1 cellular context compared by ENCODE assay signal in the genomic region with DNA sequence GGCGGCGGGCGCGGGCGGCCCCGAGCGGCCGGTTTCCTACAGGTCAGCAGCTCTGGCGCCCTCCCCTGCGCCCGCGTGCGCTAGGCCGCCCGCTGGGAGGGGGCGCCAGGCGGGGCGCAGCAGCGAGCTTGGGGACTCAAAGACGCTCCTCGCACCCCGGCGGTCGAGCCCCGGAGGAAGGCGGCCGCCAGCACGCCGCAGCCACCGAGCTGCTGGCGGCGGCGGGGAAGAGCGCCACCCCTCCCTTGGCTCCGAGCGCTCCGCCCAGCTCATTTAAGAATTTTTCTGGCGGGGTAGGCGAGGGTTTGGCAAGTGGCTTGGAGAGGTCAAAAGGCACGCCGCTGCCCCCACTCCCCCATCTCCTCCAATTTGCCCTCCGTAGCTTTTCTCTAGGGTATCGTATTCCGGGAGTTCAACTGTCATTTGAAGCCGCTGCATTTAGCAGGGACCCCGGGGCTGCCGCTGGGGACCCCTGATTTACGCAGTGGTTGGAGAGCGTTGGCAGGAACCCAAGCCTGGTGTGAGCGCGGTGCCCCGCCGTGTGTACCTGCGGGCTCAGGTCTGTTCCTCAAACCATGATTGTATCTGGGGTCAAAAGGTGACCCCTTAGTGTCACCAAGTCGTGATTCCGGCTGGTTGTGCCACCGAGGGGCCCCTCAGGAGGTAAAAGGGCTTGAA.
TF ChIP-seq lines count a peak whose summit lies in the region.

No MANE protein-coding gene starts in this region.

TF ChIP-seq in GM12878, 131 proteins besides CTCF, POLR2A, EP300 and RAD21 (continued from another document and continues in another):
- TF ChIP-seq SP1 (IDR thresholded peaks at IDR 0.05; ENCODE audit: low read depth, low read length): no peak
- TF ChIP-seq FOXM1 (IDR thresholded peaks at IDR 0.05; ENCODE audit: low read depth, low read length): no peak
- no peak for TF ChIP-seq RAD51 (IDR thresholded peaks at IDR 0.05)
- TF ChIP-seq CEBPB (IDR thresholded peaks at IDR 0.05; ENCODE audit: borderline replicate concordance in 1 of 2, low read depth in 2 of 2, low read length in 2 of 2): no peak
- no peak for TF ChIP-seq ZSCAN29 (IDR thresholded peaks at IDR 0.05)
- peak; percentile 63; the same call in 1 of the 2 replicates for TF ChIP-seq BACH1 (IDR thresholded peaks at IDR 0.05; ENCODE audit: borderline replicate concordance)
- no peak for TF ChIP-seq YBX1 (IDR thresholded peaks at IDR 0.05)
- TF ChIP-seq NRF1 (conservative IDR thresholded peaks at IDR 0.05; ENCODE audit: low read depth, low read length): no peak
- no peak for TF ChIP-seq SREBF1 (IDR thresholded peaks at IDR 0.05; ENCODE audit: low read length)
- no peak for TF ChIP-seq PAX5 (IDR thresholded peaks at IDR 0.05; ENCODE audit: borderline replicate concordance, low read depth, low read length)
- TF ChIP-seq, protein P1, sequence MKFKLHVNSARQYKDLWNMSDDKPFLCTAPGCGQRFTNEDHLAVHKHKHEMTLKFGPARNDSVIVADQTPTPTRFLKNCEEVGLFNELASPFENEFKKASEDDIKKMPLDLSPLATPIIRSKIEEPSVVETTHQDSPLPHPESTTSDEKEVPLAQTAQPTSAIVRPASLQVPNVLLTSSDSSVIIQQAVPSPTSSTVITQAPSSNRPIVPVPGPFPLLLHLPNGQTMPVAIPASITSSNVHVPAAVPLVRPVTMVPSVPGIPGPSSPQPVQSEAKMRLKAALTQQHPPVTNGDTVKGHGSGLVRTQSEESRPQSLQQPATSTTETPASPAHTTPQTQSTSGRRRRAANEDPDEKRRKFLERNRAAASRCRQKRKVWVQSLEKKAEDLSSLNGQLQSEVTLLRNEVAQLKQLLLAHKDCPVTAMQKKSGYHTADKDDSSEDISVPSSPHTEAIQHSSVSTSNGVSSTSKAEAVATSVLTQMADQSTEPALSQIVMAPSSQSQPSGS (IDR thresholded peaks at IDR 0.05; ENCODE audit: low read length): no peak
- TF ChIP-seq, protein P2, sequence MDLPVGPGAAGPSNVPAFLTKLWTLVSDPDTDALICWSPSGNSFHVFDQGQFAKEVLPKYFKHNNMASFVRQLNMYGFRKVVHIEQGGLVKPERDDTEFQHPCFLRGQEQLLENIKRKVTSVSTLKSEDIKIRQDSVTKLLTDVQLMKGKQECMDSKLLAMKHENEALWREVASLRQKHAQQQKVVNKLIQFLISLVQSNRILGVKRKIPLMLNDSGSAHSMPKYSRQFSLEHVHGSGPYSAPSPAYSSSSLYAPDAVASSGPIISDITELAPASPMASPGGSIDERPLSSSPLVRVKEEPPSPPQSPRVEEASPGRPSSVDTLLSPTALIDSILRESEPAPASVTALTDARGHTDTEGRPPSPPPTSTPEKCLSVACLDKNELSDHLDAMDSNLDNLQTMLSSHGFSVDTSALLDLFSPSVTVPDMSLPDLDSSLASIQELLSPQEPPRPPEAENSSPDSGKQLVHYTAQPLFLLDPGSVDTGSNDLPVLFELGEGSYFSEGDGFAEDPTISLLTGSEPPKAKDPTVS (IDR thresholded peaks at IDR 0.05; ENCODE audit: low read depth, low read length): no peak
- TF ChIP-seq ZNF384 (IDR thresholded peaks at IDR 0.05; ENCODE audit: borderline replicate concordance, low read depth, low read length): no peak
- TF ChIP-seq STAT1 (conservative IDR thresholded peaks at IDR 0.05): no peak
- TF ChIP-seq NFXL1 (IDR thresholded peaks at IDR 0.05; ENCODE audit: borderline replicate concordance): 0 out of 2 replicates have a peak, but pooled peaks have one; percentile 30
- no peak for TF ChIP-seq CBX3 (IDR thresholded peaks at IDR 0.05; ENCODE audit: borderline replicate concordance, low read depth)
- TF ChIP-seq, protein P3, sequence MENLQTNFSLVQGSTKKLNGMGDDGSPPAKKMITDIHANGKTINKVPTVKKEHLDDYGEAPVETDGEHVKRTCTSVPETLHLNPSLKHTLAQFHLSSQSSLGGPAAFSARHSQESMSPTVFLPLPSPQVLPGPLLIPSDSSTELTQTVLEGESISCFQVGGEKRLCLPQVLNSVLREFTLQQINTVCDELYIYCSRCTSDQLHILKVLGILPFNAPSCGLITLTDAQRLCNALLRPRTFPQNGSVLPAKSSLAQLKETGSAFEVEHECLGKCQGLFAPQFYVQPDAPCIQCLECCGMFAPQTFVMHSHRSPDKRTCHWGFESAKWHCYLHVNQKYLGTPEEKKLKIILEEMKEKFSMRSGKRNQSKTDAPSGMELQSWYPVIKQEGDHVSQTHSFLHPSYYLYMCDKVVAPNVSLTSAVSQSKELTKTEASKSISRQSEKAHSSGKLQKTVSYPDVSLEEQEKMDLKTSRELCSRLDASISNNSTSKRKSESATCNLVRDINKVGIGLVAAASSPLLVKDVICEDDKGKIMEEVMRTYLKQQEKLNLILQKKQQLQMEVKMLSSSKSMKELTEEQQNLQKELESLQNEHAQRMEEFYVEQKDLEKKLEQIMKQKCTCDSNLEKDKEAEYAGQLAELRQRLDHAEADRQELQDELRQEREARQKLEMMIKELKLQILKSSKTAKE (IDR thresholded peaks at IDR 0.05; ENCODE audit: low read depth, poor library complexity, severe bottlenecking): no peak
- TF ChIP-seq SUPT20H (IDR thresholded peaks at IDR 0.05; ENCODE audit: borderline replicate concordance, control insufficient read depth, low read depth, low read length): no peak
- no peak for TF ChIP-seq WRNIP1 (IDR thresholded peaks at IDR 0.05; ENCODE audit: borderline replicate concordance, low read depth, low read length)
- TF ChIP-seq JUND (IDR thresholded peaks at IDR 0.05; ENCODE audit: low read depth, low read length): no peak
- no peak for TF ChIP-seq KDM1A (IDR thresholded peaks at IDR 0.05; ENCODE audit: borderline replicate concordance)
- peak; percentile 84 for TF ChIP-seq DPF2 (IDR thresholded peaks at IDR 0.05)
- TF ChIP-seq GATAD2B (conservative IDR thresholded peaks at IDR 0.05; ENCODE audit: low read depth): peak; percentile 93
- TF ChIP-seq SUZ12 (IDR thresholded peaks at IDR 0.05; ENCODE audit: unreplicated experiment): no peak
- no peak for TF ChIP-seq SPI1 (IDR thresholded peaks at IDR 0.05; ENCODE audit: borderline replicate concordance, insufficient read depth, low read depth, low read length)
- TF ChIP-seq, protein P4, sequence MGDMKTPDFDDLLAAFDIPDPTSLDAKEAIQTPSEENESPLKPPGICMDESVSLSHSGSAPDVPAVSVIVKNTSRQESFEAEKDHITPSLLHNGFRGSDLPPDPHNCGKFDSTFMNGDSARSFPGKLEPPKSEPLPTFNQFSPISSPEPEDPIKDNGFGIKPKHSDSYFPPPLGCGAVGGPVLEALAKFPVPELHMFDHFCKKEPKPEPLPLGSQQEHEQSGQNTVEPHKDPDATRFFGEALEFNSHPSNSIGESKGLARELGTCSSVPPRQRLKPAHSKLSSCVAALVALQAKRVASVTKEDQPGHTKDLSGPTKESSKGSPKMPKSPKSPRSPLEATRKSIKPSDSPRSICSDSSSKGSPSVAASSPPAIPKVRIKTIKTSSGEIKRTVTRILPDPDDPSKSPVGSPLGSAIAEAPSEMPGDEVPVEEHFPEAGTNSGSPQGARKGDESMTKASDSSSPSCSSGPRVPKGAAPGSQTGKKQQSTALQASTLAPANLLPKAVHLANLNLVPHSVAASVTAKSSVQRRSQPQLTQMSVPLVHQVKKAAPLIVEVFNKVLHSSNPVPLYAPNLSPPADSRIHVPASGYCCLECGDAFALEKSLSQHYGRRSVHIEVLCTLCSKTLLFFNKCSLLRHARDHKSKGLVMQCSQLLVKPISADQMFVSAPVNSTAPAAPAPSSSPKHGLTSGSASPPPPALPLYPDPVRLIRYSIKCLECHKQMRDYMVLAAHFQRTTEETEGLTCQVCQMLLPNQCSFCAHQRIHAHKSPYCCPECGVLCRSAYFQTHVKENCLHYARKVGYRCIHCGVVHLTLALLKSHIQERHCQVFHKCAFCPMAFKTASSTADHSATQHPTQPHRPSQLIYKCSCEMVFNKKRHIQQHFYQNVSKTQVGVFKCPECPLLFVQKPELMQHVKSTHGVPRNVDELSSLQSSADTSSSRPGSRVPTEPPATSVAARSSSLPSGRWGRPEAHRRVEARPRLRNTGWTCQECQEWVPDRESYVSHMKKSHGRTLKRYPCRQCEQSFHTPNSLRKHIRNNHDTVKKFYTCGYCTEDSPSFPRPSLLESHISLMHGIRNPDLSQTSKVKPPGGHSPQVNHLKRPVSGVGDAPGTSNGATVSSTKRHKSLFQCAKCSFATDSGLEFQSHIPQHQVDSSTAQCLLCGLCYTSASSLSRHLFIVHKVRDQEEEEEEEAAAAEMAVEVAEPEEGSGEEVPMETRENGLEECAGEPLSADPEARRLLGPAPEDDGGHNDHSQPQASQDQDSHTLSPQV (IDR thresholded peaks at IDR 0.05): peak; percentile 73; the same call in 1 of the 2 replicates
- TF ChIP-seq STAT3 (IDR thresholded peaks at IDR 0.05; ENCODE audit: low read depth, low read length): no peak
- TF ChIP-seq CREB1 (IDR thresholded peaks at IDR 0.05; ENCODE audit: low read depth): no peak
- TF ChIP-seq IRF4 (IDR thresholded peaks at IDR 0.05; ENCODE audit: low read depth, low read length): no peak
- TF ChIP-seq, protein P5, sequence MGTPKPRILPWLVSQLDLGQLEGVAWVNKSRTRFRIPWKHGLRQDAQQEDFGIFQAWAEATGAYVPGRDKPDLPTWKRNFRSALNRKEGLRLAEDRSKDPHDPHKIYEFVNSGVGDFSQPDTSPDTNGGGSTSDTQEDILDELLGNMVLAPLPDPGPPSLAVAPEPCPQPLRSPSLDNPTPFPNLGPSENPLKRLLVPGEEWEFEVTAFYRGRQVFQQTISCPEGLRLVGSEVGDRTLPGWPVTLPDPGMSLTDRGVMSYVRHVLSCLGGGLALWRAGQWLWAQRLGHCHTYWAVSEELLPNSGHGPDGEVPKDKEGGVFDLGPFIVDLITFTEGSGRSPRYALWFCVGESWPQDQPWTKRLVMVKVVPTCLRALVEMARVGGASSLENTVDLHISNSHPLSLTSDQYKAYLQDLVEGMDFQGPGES (IDR thresholded peaks at IDR 0.05): no peak
- TF ChIP-seq ZNF274 (IDR thresholded peaks at IDR 0.05; ENCODE audit: insufficient read depth, insufficient read length): no peak
- no peak; the same call in 1 of the 2 replicates for TF ChIP-seq SMAD5 (IDR thresholded peaks at IDR 0.05; ENCODE audit: low read depth)
- peak; percentile 71 for TF ChIP-seq HDAC2 (IDR thresholded peaks at IDR 0.05)
- no peak for TF ChIP-seq NFYA (IDR thresholded peaks at IDR 0.05; ENCODE audit: borderline replicate concordance, low read depth, low read length)
- no peak; the same call in 1 of the 2 replicates for TF ChIP-seq MXI1 (IDR thresholded peaks at IDR 0.05; ENCODE audit: low read depth, low read length)
- TF ChIP-seq TCF3 (IDR thresholded peaks at IDR 0.05; ENCODE audit: borderline replicate concordance, insufficient read depth, low read depth, low read length): no peak
- no peak for TF ChIP-seq TCF7 (IDR thresholded peaks at IDR 0.05; ENCODE audit: borderline replicate concordance)
- TF ChIP-seq SMARCA5 (IDR thresholded peaks at IDR 0.05): no peak; the same call in none of the 2 replicates
- TF ChIP-seq, protein P6, sequence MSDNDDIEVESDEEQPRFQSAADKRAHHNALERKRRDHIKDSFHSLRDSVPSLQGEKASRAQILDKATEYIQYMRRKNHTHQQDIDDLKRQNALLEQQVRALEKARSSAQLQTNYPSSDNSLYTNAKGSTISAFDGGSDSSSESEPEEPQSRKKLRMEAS (IDR thresholded peaks at IDR 0.05; ENCODE audit: low read depth, low read length): peak; percentile 54
- TF ChIP-seq EZH2 (IDR thresholded peaks at IDR 0.05; ENCODE audit: borderline replicate concordance, control insufficient read depth, low read depth, low read length): no peak
- peak; percentile 6 for TF ChIP-seq MEF2B (IDR thresholded peaks at IDR 0.05; ENCODE audit: partially characterized antibody, poor library complexity, severe bottlenecking)
- no peak; the same call in 1 of the 2 replicates for TF ChIP-seq MTA3 (IDR thresholded peaks at IDR 0.05; ENCODE audit: borderline replicate concordance, low read length)
- TF ChIP-seq, protein P7, sequence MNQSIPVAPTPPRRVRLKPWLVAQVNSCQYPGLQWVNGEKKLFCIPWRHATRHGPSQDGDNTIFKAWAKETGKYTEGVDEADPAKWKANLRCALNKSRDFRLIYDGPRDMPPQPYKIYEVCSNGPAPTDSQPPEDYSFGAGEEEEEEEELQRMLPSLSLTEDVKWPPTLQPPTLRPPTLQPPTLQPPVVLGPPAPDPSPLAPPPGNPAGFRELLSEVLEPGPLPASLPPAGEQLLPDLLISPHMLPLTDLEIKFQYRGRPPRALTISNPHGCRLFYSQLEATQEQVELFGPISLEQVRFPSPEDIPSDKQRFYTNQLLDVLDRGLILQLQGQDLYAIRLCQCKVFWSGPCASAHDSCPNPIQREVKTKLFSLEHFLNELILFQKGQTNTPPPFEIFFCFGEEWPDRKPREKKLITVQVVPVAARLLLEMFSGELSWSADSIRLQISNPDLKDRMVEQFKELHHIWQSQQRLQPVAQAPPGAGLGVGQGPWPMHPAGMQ (IDR thresholded peaks at IDR 0.05; ENCODE audit: borderline replicate concordance): no peak
- TF ChIP-seq, protein P8, sequence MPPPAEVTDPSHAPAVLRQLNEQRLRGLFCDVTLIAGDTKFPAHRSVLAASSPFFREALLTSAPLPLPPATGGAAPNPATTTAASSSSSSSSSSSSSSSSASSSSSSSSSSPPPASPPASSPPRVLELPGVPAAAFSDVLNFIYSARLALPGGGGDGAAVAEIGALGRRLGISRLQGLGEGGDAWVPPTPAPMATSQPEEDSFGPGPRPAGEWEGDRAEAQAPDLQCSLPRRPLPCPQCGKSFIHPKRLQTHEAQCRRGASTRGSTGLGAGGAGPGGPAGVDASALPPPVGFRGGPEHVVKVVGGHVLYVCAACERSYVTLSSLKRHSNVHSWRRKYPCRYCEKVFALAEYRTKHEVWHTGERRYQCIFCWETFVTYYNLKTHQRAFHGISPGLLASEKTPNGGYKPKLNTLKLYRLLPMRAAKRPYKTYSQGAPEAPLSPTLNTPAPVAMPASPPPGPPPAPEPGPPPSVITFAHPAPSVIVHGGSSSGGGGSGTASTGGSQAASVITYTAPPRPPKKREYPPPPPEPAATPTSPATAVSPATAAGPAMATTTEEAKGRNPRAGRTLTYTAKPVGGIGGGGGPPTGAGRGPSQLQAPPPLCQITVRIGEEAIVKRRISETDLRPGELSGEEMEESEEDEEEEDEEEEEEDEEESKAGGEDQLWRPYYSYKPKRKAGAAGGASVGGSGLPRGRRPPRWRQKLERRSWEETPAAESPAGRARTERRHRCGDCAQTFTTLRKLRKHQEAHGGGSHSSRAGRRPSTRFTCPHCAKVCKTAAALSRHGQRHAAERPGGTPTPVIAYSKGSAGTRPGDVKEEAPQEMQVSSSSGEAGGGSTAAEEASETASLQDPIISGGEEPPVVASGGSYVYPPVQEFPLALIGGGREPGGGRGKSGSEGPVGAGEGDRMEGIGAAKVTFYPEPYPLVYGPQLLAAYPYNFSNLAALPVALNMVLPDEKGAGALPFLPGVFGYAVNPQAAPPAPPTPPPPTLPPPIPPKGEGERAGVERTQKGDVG (CRISPR knock-in tag; IDR thresholded peaks at IDR 0.05): no peak
- no peak for TF ChIP-seq POLR2AphosphoS5 (IDR thresholded peaks at IDR 0.05; ENCODE audit: low read length)
- no peak for TF ChIP-seq POU2F2 (IDR thresholded peaks at IDR 0.05; ENCODE audit: borderline replicate concordance, low read depth, low read length)
- peak; percentile 72 for TF ChIP-seq IKZF1 (conservative IDR thresholded peaks at IDR 0.05)
- TF ChIP-seq FOXK2 (IDR thresholded peaks at IDR 0.05): no peak; the same call in 1 of the 2 replicates
- TF ChIP-seq ZZZ3 (IDR thresholded peaks at IDR 0.05; ENCODE audit: control insufficient read depth, insufficient read length, low read depth): no peak
